Comparison of ENCODE assay signal across 17 cellular contexts in the genomic region with DNA sequence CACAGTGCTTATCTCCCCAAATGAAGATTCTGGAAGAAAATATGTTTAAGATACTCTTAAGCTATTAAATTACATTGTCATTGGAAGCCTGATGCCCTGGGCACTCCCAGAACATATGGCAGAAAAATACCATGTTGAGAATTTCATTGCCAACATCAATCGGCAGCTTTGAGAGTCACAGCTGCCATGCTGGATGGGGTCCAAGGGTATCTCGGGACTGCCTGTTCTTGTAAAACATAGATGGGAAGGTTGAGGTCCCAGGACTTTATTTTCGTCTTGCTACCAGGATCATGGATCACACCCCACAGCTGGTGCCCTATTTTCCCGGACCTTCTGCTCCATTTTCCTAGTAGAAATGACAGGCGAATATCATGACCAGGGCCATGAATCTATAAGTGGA.
A peak's percentile ranks its signal among the peaks of the same experiment; 100 is the strongest.
DNase-seq lines count a peak whose midpoint lies in the region; ATAC-seq and TF ChIP-seq lines count a peak whose summit lies in the region.
"Had no signal": no experiment of that assay in that cellular context is flagged by ENCODE, and none has a peak within 500 bp of the region (broad histone marks: within the 10 kb centered on the region; RNA-seq: fewer than 3 reads in every experiment).

No MANE protein-coding gene starts in this region.

- no peak for TF ChIP-seq POLR2A in transverse colon (IDR thresholded peaks at IDR 0.05)

- TF ChIP-seq CTCF in brain microvascular endothelial cell (IDR thresholded peaks at IDR 0.05; ENCODE audit: low read depth, low read length, missing control alignments), result no peak
- TF ChIP-seq CTCF in transverse colon (IDR thresholded peaks at IDR 0.05), result no peak

- H3K4me3 ChIP-seq in brain microvascular endothelial cell (ENCODE audit: low read depth, low read length), result no peak overlapping the region
- H3K4me3 ChIP-seq in transverse colon, result no peak overlapping the region
- H3K4me3 ChIP-seq: A549 had no signal

- intact Hi-C loops in transverse colon (cut with DNase I; ENCODE audit: low total_unique reads), result no loop called here

- DNase-seq in DMS 273 treated with DMSO at 0.1 percent for 48 hours (lab: John Stamatoyannopoulos, UW) (peak; percentile 93), NCI-H1694 treated with DMSO at 0.1 percent for 48 hours (lab: John Stamatoyannopoulos, UW) (peak; percentile 98), NCI-H524 (lab: John Stamatoyannopoulos, UW) (peak; percentile 85 to 97), myocyte (ENCODE audit: low read depth) (peak; percentile 59), NCI-H1417 (lab: John Stamatoyannopoulos, UW) (no peak), brain microvascular endothelial cell (no peak), transverse colon (no peak)
- DNase-seq: BE2C; CD4-positive, alpha-beta memory T cell; DMS53; GF-D8; GOT3; H9 had no signal

- H3K27me3 ChIP-seq in brain microvascular endothelial cell (replicated peaks), result no peaks in the 10 kb centered on the region
- no peaks in the 10 kb centered on the region for H3K27me3 ChIP-seq in transverse colon
- H3K27me3 ChIP-seq: BE2C had no signal

- H3K36me3 ChIP-seq in brain microvascular endothelial cell (replicated peaks) (no peaks in the 10 kb centered on the region), transverse colon (no peaks in the 10 kb centered on the region)
- H3K36me3 ChIP-seq: BE2C had no signal

- no peak for ATAC-seq in HG03095 (IDR thresholded peaks at IDR 0.05; ENCODE audit: unreplicated experiment)
- ATAC-seq: A549, HepG2 had no signal

- in situ Hi-C loops in brain microvascular endothelial cell (cut with HindIII; ENCODE audit: low pct_ligation_motif_present, low sequenced_read_pairs), result no loop called here
- in situ Hi-C loops in transverse colon (cut with MboI; ENCODE audit: low pct_ligation_motif_present in 1 of 4, low pct_unique_long_range_greater_than_20kb in 1 of 4, low sequenced_read_pairs in 3 of 4), result no loop called here

- no peak overlapping the region for H3K27ac ChIP-seq in brain microvascular endothelial cell
- no peak overlapping the region for H3K27ac ChIP-seq in transverse colon
- H3K27ac ChIP-seq: A549, C4-2B had no signal

- no peaks in the 10 kb centered on the region for H3K4me1 ChIP-seq in transverse colon
- H3K4me1 ChIP-seq: A549, BE2C had no signal

- no peaks in the 10 kb centered on the region for H3K9me3 ChIP-seq in transverse colon
- H3K9me3 ChIP-seq: A549, BE2C had no signal

- 70 to 75% methylated on average over 4 to 5 of the region's 5 CpGs for WGBS in transverse colon (ENCODE audit: low coverage in 1 of 2), 2 donors

- no peak for TF ChIP-seq EP300 in transverse colon (IDR thresholded peaks at IDR 0.05; ENCODE audit: low read depth)

Comparison
In these comparisons a context has a peak if more than half of its experiments do, and no peak if none do; other contexts are left out.
1. DNase-seq: peak in DMS 273 treated with DMSO at 0.1 percent for 48 hours (single experiment), NCI-H1694 treated with DMSO at 0.1 percent for 48 hours (single experiment), NCI-H524 (2 of 2) and myocyte (single experiment); none in NCI-H1417 (0 of 3), brain microvascular endothelial cell (single experiment) and transverse colon (single experiment).